ENCODE assay signal across 9 cellular contexts in the genomic region with DNA sequence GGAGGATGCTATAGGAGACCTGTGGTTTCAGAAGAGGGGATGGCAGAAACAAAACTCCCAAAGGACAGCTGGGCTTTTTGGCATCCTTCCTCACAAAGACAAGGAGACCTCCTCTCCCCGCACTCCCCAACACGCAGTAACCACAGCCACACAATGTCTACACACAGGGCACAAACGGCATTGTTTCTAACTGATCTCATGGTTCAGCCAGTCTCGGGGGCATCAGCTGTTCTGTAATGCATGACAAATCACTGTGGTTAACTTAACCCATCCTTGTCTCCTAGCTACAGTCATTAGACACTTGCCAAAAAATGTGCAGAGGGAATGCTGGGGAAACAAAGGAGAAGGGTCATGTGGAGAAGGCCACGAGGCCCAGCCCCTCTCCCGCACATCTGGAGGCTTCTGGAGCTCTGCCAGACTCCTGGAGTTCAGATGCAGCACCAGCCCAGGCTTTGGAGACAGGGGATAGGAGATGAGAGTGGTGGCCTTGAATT. TPM values are rescaled to one million over a fixed set of nuclear protein-coding genes. Genes with fewer than 3 reads are reported as not detected.
A peak's percentile ranks its signal among the peaks of the same experiment; 100 is the strongest.
DNase-seq lines count a peak whose midpoint lies in the region; ATAC-seq and TF ChIP-seq lines count a peak whose summit lies in the region.
"Had no signal": no experiment of that assay in that cellular context is flagged by ENCODE, and none has a peak within 500 bp of the region (broad histone marks: within the 10 kb centered on the region; RNA-seq: fewer than 3 reads in every experiment).

No MANE protein-coding gene starts in this region.

- no peak for TF ChIP-seq CTCF in BJ (IDR thresholded peaks at IDR 0.05; ENCODE audit: insufficient read depth, low read depth, low read length)

- H3K9me3 ChIP-seq in MG63 = no peaks in the 10 kb centered on the region

- H3K36me3 ChIP-seq in BJ (ENCODE audit: control insufficient read depth, insufficient read depth, low read length) = no peaks in the 10 kb centered on the region
- H3K36me3 ChIP-seq in MG63 = no peaks in the 10 kb centered on the region

- POLR2A ChIA-PET in BJ (lab: Charles Lee) = interaction anchor here (1.3 kb wide), 1 partner anchor 9 kb away, joined by 3 read pairs; no protein-coding TSS in a partner anchor

- no peak for ATAC-seq in HG02588 (IDR thresholded peaks at IDR 0.05; ENCODE audit: unreplicated experiment)
- ATAC-seq in GM21717 (IDR thresholded peaks at IDR 0.05; ENCODE audit: unreplicated experiment) = no peak
- ATAC-seq in GM18858 (IDR thresholded peaks at IDR 0.05; ENCODE audit: unreplicated experiment) = no peak

- H3K4me3 ChIP-seq in BJ (ENCODE audit: low read depth, low read length) (no peak overlapping the region), MG63 (no peak overlapping the region)

- CTCF ChIA-PET in BJ (lab: Yijun Ruan, JAX) = interaction anchor here (0.6 to 3.0 kb wide), 5 partner anchors 16 to 287 kb away, joined by 3 to 8 read pairs (median 5); no protein-coding TSS in a partner anchor

- peak; percentile 96 for DNase-seq in BJ (ENCODE audit: low read depth)
- DNase-seq in MG63 = peak; percentile 83
- DNase-seq in caudate nucleus (lab: John Stamatoyannopoulos, UW) = peak in 56 of 61 donors; percentile 31 to 93 (median 78)
- DNase-seq in midbrain (lab: John Stamatoyannopoulos, UW) = peak; percentile 87
- DNase-seq in KG1 (lab: John Stamatoyannopoulos, UW) = no peak

- no peaks in the 10 kb centered on the region; the same call in 1 of the 2 replicates for H3K27me3 ChIP-seq in BJ (ENCODE audit: control insufficient read depth, insufficient read depth, low read length)
- H3K27me3 ChIP-seq in MG63 = no peaks in the 10 kb centered on the region

- peak overlapping the region; percentile 68 for H3K27ac ChIP-seq in caudate nucleus (ENCODE audit: low read depth, low read length)
- H3K27ac ChIP-seq: VCaP had no signal

RNA-seq across cellular contexts. Expression of a gene that starts 7.6 kb away (rescaled TPM):
- 1.2 and 3.3 TPM in 2 replicates for polyA plus RNA-seq in BJ (2011; rRNA removed)
- polyA minus RNA-seq in BJ (2011; rRNA and poly(A)+ RNA removed) = 1.9 and 2.0 TPM in 2 replicates
- total RNA-seq in MG63 (2014; rRNA removed; shearing (Covaris generic); ENCODE audit: low replicate concordance) = 1.6 and 2.7 TPM in 2 replicates
